ENCODE assay signal across 18 cellular contexts in genomic region chr9:131477816-131478419, GRCh38. TPM values are rescaled to one million over a fixed set of nuclear protein-coding genes. Genes with fewer than 3 reads are reported as not detected.
DNase-seq lines count a peak whose midpoint lies in the region; ATAC-seq, FAIRE-seq and TF ChIP-seq lines count a peak whose summit lies in the region.
"Had no signal": no experiment of that assay in that cellular context is flagged by ENCODE, and none has a peak within 500 bp of the region (broad histone marks: within the 10 kb centered on the region; RNA-seq: fewer than 3 reads in every experiment).

No MANE protein-coding gene starts in this region.

- H3K9ac ChIP-seq in GM12878 (ENCODE audit: control insufficient read depth, insufficient read depth, low read length): no peak overlapping the region
- H3K9ac ChIP-seq: KMS-11 had no signal

- FAIRE-seq in GM12878 (lab: Jason Lieb, UNC): no peak
- FAIRE-seq: A549, keratinocyte had no signal

- TF ChIP-seq EP300 in GM12878 (IDR thresholded peaks at IDR 0.05; ENCODE audit: borderline replicate concordance in 1 of 2, control insufficient read depth in 1 of 2, low read depth in 2 of 2, low read length in 2 of 2): no peak

- in situ Hi-C loops in GM12878 (cut with MboI) (no loop called here), G401 (cut with HindIII; ENCODE audit: low sequenced_read_pairs) (no loop called here)

- H3K79me2 ChIP-seq in GM12878 (ENCODE audit: control insufficient read depth, insufficient read depth, low read length): no peaks in the 10 kb centered on the region

- TF ChIP-seq POLR2A in GM12878 (IDR thresholded peaks at IDR 0.05; ENCODE audit: low read depth, low read length): peak; percentile 38; the same call in 1 of the 2 replicates

- CTCF ChIA-PET in HEK293 (lab: Yijun Ruan, JAX): interaction anchor here (0.6 to 2.8 kb wide), 25 partner anchors 8 to 1669 kb away, joined by 3 to 12 read pairs (median 4); partner anchors contain the start of gene POMT1
- CTCF ChIA-PET in GM12878 (lab: Yijun Ruan, JAX): interaction anchor here (1.2 to 1.9 kb wide), 2 partner anchors 81 to 106 kb away, joined by 4 to 5 read pairs; no protein-coding TSS in a partner anchor

- no peaks in the 10 kb centered on the region; the same call in 1 of the 2 replicates for H4K20me1 ChIP-seq in GM12878 (ENCODE audit: control insufficient read depth, insufficient read depth)

- no peak for DNase-seq in activated T-cell treated with anti-CD3 and anti-CD28 coated beads, Interleukin-2, amount 50 U/mL, for 24 hours
- DNase-seq in activated T-cell treated with anti-CD3 and anti-CD28 coated beads, Interleukin-2, amount 50 U/mL, for 4 hours: no peak
- DNase-seq in GM12878 (ENCODE audit: low read depth, low spot score) (no peak), progenitor cell of endocrine pancreas (ENCODE audit: low spot score, unreplicated experiment) (no peak), hippocampal formation (lab: John Stamatoyannopoulos, UW) (no peak), G401 (ENCODE audit: low spot score) (no peak)
- DNase-seq: mammary epithelial cell, NCI-H1048 had no signal

- peaks cover 28 to 98% of the 10 kb centered on the region in 2 experiments for H3K36me3 ChIP-seq in HEK293 (ENCODE audit: control insufficient read depth in 2 of 2, insufficient read depth in 1 of 2, low read length in 2 of 2)
- peaks cover 48 to 74% of the 10 kb centered on the region in 2 experiments for H3K36me3 ChIP-seq in GM12878 (ENCODE audit: control insufficient read depth in 2 of 2, insufficient read depth in 2 of 2, low read length in 1 of 2)

- no peaks in the 10 kb centered on the region for H3K4me1 ChIP-seq in HEK293 (ENCODE audit: control insufficient read depth, insufficient read depth, low read length)
- no peaks in the 10 kb centered on the region for H3K4me1 ChIP-seq in GM12878 (ENCODE audit: control insufficient read depth, insufficient read depth, low read length)

- H3K36me3 Mint-ChIP-seq in activated T-cell treated with anti-CD3 and anti-CD28 coated beads, Interleukin-2, amount 50 U/mL, for 24 hours (ENCODE audit: low read depth): peaks cover 96% of the 10 kb centered on the region
- peaks cover 36% of the 10 kb centered on the region for H3K36me3 Mint-ChIP-seq in activated T-cell treated with anti-CD3 and anti-CD28 coated beads, Interleukin-2, amount 50 U/mL, for 4 hours (ENCODE audit: insufficient read depth)
- H3K36me3 Mint-ChIP-seq in progenitor cell of endocrine pancreas (ENCODE audit: insufficient read depth): peaks cover 28% of the 10 kb centered on the region

- TF ChIP-seq RAD21 in GM12878 (IDR thresholded peaks at IDR 0.05; ENCODE audit: insufficient read depth, low read depth, low read length): no peak

- no peak overlapping the region for H3K4me3 Mint-ChIP-seq in activated T-cell treated with anti-CD3 and anti-CD28 coated beads, Interleukin-2, amount 50 U/mL, for 24 hours
- H3K4me3 Mint-ChIP-seq in activated T-cell treated with anti-CD3 and anti-CD28 coated beads, Interleukin-2, amount 50 U/mL, for 4 hours: no peak overlapping the region
- H3K4me3 Mint-ChIP-seq in progenitor cell of endocrine pancreas (ENCODE audit: low read depth): no peak overlapping the region

- intact Hi-C loops in GM12878 (cut with micrococcal nuclease; ENCODE audit: unreplicated experiment): loop anchor here (1.0 kb wide), 1 partner anchor 128 kb away; no protein-coding TSS in a partner anchor

- H3K9me3 Mint-ChIP-seq in activated T-cell treated with anti-CD3 and anti-CD28 coated beads, Interleukin-2, amount 50 U/mL, for 24 hours: no peaks in the 10 kb centered on the region
- H3K9me3 Mint-ChIP-seq in activated T-cell treated with anti-CD3 and anti-CD28 coated beads, Interleukin-2, amount 50 U/mL, for 4 hours: no peaks in the 10 kb centered on the region
- no peaks in the 10 kb centered on the region for H3K9me3 Mint-ChIP-seq in progenitor cell of endocrine pancreas (ENCODE audit: low read depth)
- H3K9me3 Mint-ChIP-seq: activated T-helper 2 cell treated with anti-CD3 and anti-CD28 coated beads, Interferon-gamma antibody, Interleukin-2, Interleukin-4, amounts not matched to agents 10 μg/mL and 5 μg/mL and 100 μg/mL, durations not matched to agents 14 hours and 24 hours and 36 hours had no signal

- 95% methylated on average over 19 of the region's 19 CpGs for WGBS in GM12878 (ENCODE audit: insufficient coverage, insufficient replicate concordance, low lambda C conversion rate, missing lambda C conversion rate)

- H3K9me3 ChIP-seq in HEK293 (ENCODE audit: control insufficient read depth, insufficient read depth, low read depth, low read length) (no peaks in the 10 kb centered on the region), GM12878 (replicated peaks; ENCODE audit: control insufficient read depth, insufficient read depth, low read length) (no peaks in the 10 kb centered on the region)
- H3K9me3 ChIP-seq: A549, right atrium auricular region, suprapubic skin, vagina had no signal

- H3K4me1 Mint-ChIP-seq in activated T-cell treated with anti-CD3 and anti-CD28 coated beads, Interleukin-2, amount 50 U/mL, for 24 hours (ENCODE audit: low read depth): peaks cover 13% of the 10 kb centered on the region
- peaks cover 3% of the 10 kb centered on the region for H3K4me1 Mint-ChIP-seq in activated T-cell treated with anti-CD3 and anti-CD28 coated beads, Interleukin-2, amount 50 U/mL, for 4 hours (ENCODE audit: low read depth)
- peaks cover 8% of the 10 kb centered on the region for H3K4me1 Mint-ChIP-seq in progenitor cell of endocrine pancreas (ENCODE audit: low read depth)

- no peak overlapping the region for H3K27ac ChIP-seq in HEK293 (ENCODE audit: extremely low read depth, low read depth, low read length)
- H3K27ac ChIP-seq in GM12878 (ENCODE audit: control insufficient read depth, insufficient read depth): no peak overlapping the region
- H3K27ac ChIP-seq: A549, KMS-11, SK-N-MC, suprapubic skin, vagina had no signal

- H3K27me3 Mint-ChIP-seq in activated T-cell treated with anti-CD3 and anti-CD28 coated beads, Interleukin-2, amount 50 U/mL, for 24 hours: no peaks in the 10 kb centered on the region
- H3K27me3 Mint-ChIP-seq in activated T-cell treated with anti-CD3 and anti-CD28 coated beads, Interleukin-2, amount 50 U/mL, for 4 hours (ENCODE audit: low read depth): no peaks in the 10 kb centered on the region
- no peaks in the 10 kb centered on the region for H3K27me3 Mint-ChIP-seq in progenitor cell of endocrine pancreas

- H3K27me3 ChIP-seq in GM12878 (replicated peaks in 1 of 2; ENCODE audit: control insufficient read depth in 2 of 2, insufficient read depth in 2 of 2, low read length in 1 of 2): no peaks in the 10 kb centered on the region
- H3K27me3 ChIP-seq: right atrium auricular region, suprapubic skin, vagina had no signal

- H3K27ac Mint-ChIP-seq in activated T-cell treated with anti-CD3 and anti-CD28 coated beads, Interleukin-2, amount 50 U/mL, for 24 hours: peak overlapping the region; percentile 60
- H3K27ac Mint-ChIP-seq in progenitor cell of endocrine pancreas: peak overlapping the region; percentile 20
- H3K27ac Mint-ChIP-seq: activated T-helper 2 cell treated with anti-CD3 and anti-CD28 coated beads, Interferon-gamma antibody, Interleukin-2, Interleukin-4, amounts not matched to agents 10 μg/mL and 5 μg/mL and 100 μg/mL, durations not matched to agents 14 hours and 24 hours and 36 hours had no signal

- SMC1A ChIA-PET in GM12878 (lab: Charles Lee; ENCODE audit: uncharacterized antibody, unreplicated experiment): interaction anchor here (0.6 to 1.3 kb wide), 2 partner anchors 128 to 321 kb away, joined by 3 to 6 read pairs; no protein-coding TSS in a partner anchor

- POLR2A ChIA-PET in HEK293 (lab: Yijun Ruan, JAX) (no interaction called here), GM12878 (lab: Charles Lee) (no interaction called here)

- no peak overlapping the region for H3K4me2 ChIP-seq in GM12878 (ENCODE audit: control insufficient read depth, insufficient read depth)
- H3K4me2 ChIP-seq: A549, KMS-11 had no signal

- RAD21 ChIA-PET in GM12878 (lab: Charles Lee; ENCODE audit: unreplicated experiment): no interaction called here

- ATAC-seq in activated T-cell treated with anti-CD3 and anti-CD28 coated beads, Interleukin-2, amount 50 U/mL, for 4 hours: no peak
- ATAC-seq in GM12878: no peak
- ATAC-seq in GM21786 (IDR thresholded peaks at IDR 0.05; ENCODE audit: unreplicated experiment): no peak

- no peak overlapping the region for H2AFZ ChIP-seq in GM12878 (ENCODE audit: control insufficient read depth, low read depth, low read length)

- no peak overlapping the region for H3K4me3 ChIP-seq in HEK293 (ENCODE audit: low read depth, low read length)
- no peak overlapping the region for H3K4me3 ChIP-seq in GM12878
- H3K4me3 ChIP-seq: A549, right atrium auricular region, SK-N-MC, suprapubic skin, vagina had no signal

- no peak for TF ChIP-seq CTCF in HEK293 (tag by site-specific recombination; IDR thresholded peaks at IDR 0.05)
- TF ChIP-seq CTCF in GM12878 (IDR thresholded peaks at IDR 0.05 in 2 of 3, conservative IDR thresholded peaks at IDR 0.05 in 1 of 3; ENCODE audit: control insufficient read depth in 2 of 3, extremely low read depth in 1 of 3, insufficient read depth in 1 of 3, low read depth in 3 of 3, low read length in 3 of 3): no peak
- TF ChIP-seq CTCF in progenitor cell of endocrine pancreas (IDR thresholded peaks at IDR 0.05; ENCODE audit: unreplicated experiment): no peak

- BruUV-seq in GM12878 (replicated peaks; lab: Mats Ljungman, UMichigan): no TSS peak

RNA-seq across cellular contexts. Expression of gene POMT1, which starts 24.8 kb away (rescaled TPM):
- 10 to 100 TPM; 14.0 to 20.0 (median 16.5) TPM for total RNA-seq in activated T-cell treated with anti-CD3 and anti-CD28 coated beads, Interleukin-2, amount 50 U/mL, for 4 hours
- 60.0 and 65.0 TPM in 2 replicates for total RNA-seq in GM12878 (2013; cell fraction: nucleolus; rRNA removed)
- total RNA-seq in GM12878 (2014; rRNA removed) (13.9 and 16.4 TPM in 2 replicates), GM12878 (2014; rRNA removed; fragmentation: Illumina TruSeq; extraction: Trizol) (8.3 and 8.4 TPM in 2 replicates), GM12878 (2021) (16.1 and 19.2 TPM in 2 replicates), progenitor cell of endocrine pancreas (61.0 and 64.3 TPM in 2 replicates)
- 14.9 TPM for polyA plus RNA-seq in GM12878 (2011; ENCODE audit: low read depth)
- polyA plus RNA-seq in GM12878 (2011; rRNA removed) (8.3 and 12.7 TPM in 2 replicates), GM12878 (2014; fragmentation: Illumina TruSeq; extraction: Trizol) (5.1 and 9.1 TPM in 2 replicates), GM12878 (2014; fragmentation: Nextera tagmentation; extraction: Ambion mirVana) (1 to 10 TPM; 1.2 to 2.2 TPM), GM12878 (2014; rRNA removed) (15.8 and 20.7 TPM in 2 replicates), GM12878 (2016; fragmentation: Nextera tagmentation; extraction: Ambion mirVana) (10 to 100 TPM; 12.5 to 12.7 TPM)
- 14.3 and 17.0 TPM in 2 replicates for polyA plus RNA-seq in GM12878 (2011; cell fraction: cytosol; rRNA removed)
- polyA plus RNA-seq in GM12878 (2011; cell fraction: nucleus; rRNA removed): 117 and 118 TPM in 2 replicates
- 21.9 and 23.3 TPM in 2 replicates for polyA plus RNA-seq in GM12878 (2012)
- polyA minus RNA-seq in GM12878 (2011; rRNA and poly(A)+ RNA removed): 6.1 and 9.9 TPM in 2 replicates
- 5.9 and 7.7 TPM in 2 replicates for polyA minus RNA-seq in GM12878 (2011; cell fraction: cytosol; rRNA and poly(A)+ RNA removed)
- 9.8 and 14.5 TPM in 2 replicates for polyA minus RNA-seq in GM12878 (2011; cell fraction: nucleus; rRNA and poly(A)+ RNA removed)
- total RNA-seq in G401 (2014; rRNA removed; shearing (Covaris generic)): 19.4 and 36.5 TPM in 2 replicates

RNA-seq across cellular contexts. Expression of gene UCK1, which starts 53.1 kb away (rescaled TPM):
- 10 to 100 TPM; 21.1 to 23.3 (median 22.9) TPM for total RNA-seq in activated T-cell treated with anti-CD3 and anti-CD28 coated beads, Interleukin-2, amount 50 U/mL, for 4 hours
- total RNA-seq in GM12878 (2013; cell fraction: nucleolus; rRNA removed): 8.9 and 11.8 TPM in 2 replicates
- total RNA-seq in GM12878 (2014; rRNA removed): 19.0 and 20.8 TPM in 2 replicates
- total RNA-seq in GM12878 (2014; rRNA removed; fragmentation: Illumina TruSeq; extraction: Trizol): 10.0 and 12.8 TPM in 2 replicates
- 19.2 and 20.6 TPM in 2 replicates for total RNA-seq in GM12878 (2021)
- 10.3 TPM for polyA plus RNA-seq in GM12878 (2011; ENCODE audit: low read depth)
- polyA plus RNA-seq in GM12878 (2011; rRNA removed): 12.1 and 16.7 TPM in 2 replicates
- polyA plus RNA-seq in GM12878 (2011; cell fraction: cytosol; rRNA removed): 21.3 and 26.1 TPM in 2 replicates
- 30.5 and 35.2 TPM in 2 replicates for polyA plus RNA-seq in GM12878 (2011; cell fraction: nucleus; rRNA removed)
- 13.5 and 15.4 TPM in 2 replicates for polyA plus RNA-seq in GM12878 (2012)
- 8.6 and 10.9 TPM in 2 replicates for polyA plus RNA-seq in GM12878 (2014; fragmentation: Illumina TruSeq; extraction: Trizol)
- polyA plus RNA-seq in GM12878 (2014; fragmentation: Nextera tagmentation; extraction: Ambion mirVana): under 1 TPM; 0.31 to 0.88 TPM
- polyA plus RNA-seq in GM12878 (2014; rRNA removed): 27.0 and 36.8 TPM in 2 replicates
- polyA plus RNA-seq in GM12878 (2016; fragmentation: Nextera tagmentation; extraction: Ambion mirVana): 10 to 100 TPM; 24.0 to 24.3 TPM
- polyA minus RNA-seq in GM12878 (2011; rRNA and poly(A)+ RNA removed): 9.4 and 13.1 TPM in 2 replicates
- polyA minus RNA-seq in GM12878 (2011; cell fraction: cytosol; rRNA and poly(A)+ RNA removed): 8.5 and 12.4 TPM in 2 replicates
- 11.6 and 19.9 TPM in 2 replicates for polyA minus RNA-seq in GM12878 (2011; cell fraction: nucleus; rRNA and poly(A)+ RNA removed)
- total RNA-seq in progenitor cell of endocrine pancreas: 32.4 and 32.8 TPM in 2 replicates
- total RNA-seq in G401 (2014; rRNA removed; shearing (Covaris generic)): 43.4 and 45.8 TPM in 2 replicates
